In the genomic region with DNA sequence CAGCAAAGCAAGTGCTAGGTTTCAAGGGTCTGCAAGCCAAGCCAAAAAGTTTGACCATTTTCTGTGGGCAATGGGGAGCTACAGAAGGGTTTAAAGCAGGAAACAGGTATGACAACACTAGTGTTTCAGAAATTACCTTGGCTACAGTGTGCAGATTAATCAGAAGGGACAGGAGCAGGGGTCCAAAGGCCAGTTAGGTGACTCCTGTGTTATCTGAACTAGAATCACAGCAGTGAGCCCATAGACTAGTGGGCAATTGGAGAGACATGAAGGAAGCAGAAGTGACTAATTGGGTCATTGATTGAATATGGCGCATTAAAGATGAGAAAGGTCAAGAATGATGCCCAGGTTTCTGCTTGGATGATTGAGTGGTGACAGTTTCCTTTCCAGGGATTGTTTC, we compare ENCODE assay signal across 27 cellular contexts. TPM values are rescaled to one million over a fixed set of nuclear protein-coding genes. Genes with fewer than 3 reads are reported as not detected.
DNase-seq lines count a peak whose midpoint lies in the region; ATAC-seq, FAIRE-seq and TF ChIP-seq lines count a peak whose summit lies in the region.
"Had no signal": no experiment of that assay in that cellular context is flagged by ENCODE, and none has a peak within 500 bp of the region (broad histone marks: within the 10 kb centered on the region; RNA-seq: fewer than 3 reads in every experiment).

No MANE protein-coding gene starts in this region.

- no peaks in the 10 kb centered on the region for H3K79me2 ChIP-seq in HepG2 (ENCODE audit: insufficient read depth, low read length)

- H2AK5ac ChIP-seq in IMR-90 (ENCODE audit: low read depth, low read length) = no peak overlapping the region

- peak overlapping the region; percentile 16 for H3K27ac Mint-ChIP-seq in dendritic cell treated with granulocyte-macrophage colony-stimulating factor and Interleukin-4, amounts not matched to agents 40 ng/mL and 50 ng/mL, for 4 days
- H3K27ac Mint-ChIP-seq: CD14-positive monocyte; CD4-positive, alpha-beta T cell had no signal

- H3K79me1 ChIP-seq in IMR-90 (ENCODE audit: low read depth in 1 of 2, low read length in 2 of 2) = no peaks in the 10 kb centered on the region

- in situ Hi-C loops in IMR-90 (cut with MboI; ENCODE audit: low sequenced_read_pairs) = no loop called here
- in situ Hi-C loops in HepG2 (cut with HindIII; ENCODE audit: extremely low pct_ligation_motif_present, low pct_unique_long_range_greater_than_20kb) = no loop called here

- BruUV-seq in IMR-90 (replicated peaks; lab: Mats Ljungman, UMichigan) (no TSS peak), HepG2 (replicated peaks; lab: Mats Ljungman, UMichigan) (no TSS peak)

- H2AFZ ChIP-seq in IMR-90 (replicated peaks; ENCODE audit: low read length, poor library complexity) = no peak overlapping the region
- H2AFZ ChIP-seq in HepG2 (ENCODE audit: low read length) = no peak overlapping the region
- H2AFZ ChIP-seq: GM23248 had no signal

- H3K9ac ChIP-seq in IMR-90 (ENCODE audit: low read depth, low read length) (no peak overlapping the region), HepG2 (ENCODE audit: insufficient read depth, low read depth, low read length) (no peak overlapping the region), subcutaneous abdominal adipose tissue (ENCODE audit: low read length in 5 of 5) (no peak overlapping the region)
- H3K9ac ChIP-seq: BLaER1 treated with 17β-estradiol and CSF1 and Interleukin-3, amounts not matched to agents 10 nM and 100 nM; GM23248 had no signal

- H3K14ac ChIP-seq in IMR-90 (replicated peaks; ENCODE audit: low read depth, low read length) = no peak overlapping the region

- no CpG with 5 or more reads among the region's 1 CpG for WGBS in IMR-90 (ENCODE audit: extremely low coverage in 2 of 2, insufficient read length in 1 of 2), 2 experiments
- 74% methylated on average over 1 of the region's 1 CpG for WGBS in HepG2 (ENCODE audit: low lambda C conversion rate)
- 98% methylated on average over 1 of the region's 1 CpG for WGBS in right cardiac atrium

- H3K4me2 ChIP-seq in IMR-90 (ENCODE audit: low read depth, low read length) (no peak overlapping the region), HepG2 (ENCODE audit: low read depth, low read length) (no peak overlapping the region)
- H3K4me2 ChIP-seq: A549 had no signal

- peaks cover 42% of the 10 kb centered on the region for H3K4me1 Mint-ChIP-seq in dendritic cell treated with granulocyte-macrophage colony-stimulating factor and Interleukin-4, amounts not matched to agents 40 ng/mL and 50 ng/mL, for 4 days (ENCODE audit: low read depth)

- no peak overlapping the region for H4K91ac ChIP-seq in IMR-90 (ENCODE audit: insufficient read depth, low read depth, low read length)

- H3K23ac ChIP-seq in IMR-90 (ENCODE audit: low read depth, low read length) = no peak overlapping the region

- no peak overlapping the region for H2BK120ac ChIP-seq in IMR-90 (ENCODE audit: low read depth, low read length)

- dilution Hi-C loops in IMR-90 (cut with HindIII; ENCODE audit: low sequenced_read_pairs, unreplicated experiment) = no loop called here

- H4K5ac ChIP-seq in IMR-90 (ENCODE audit: low read depth, low read length) = no peak overlapping the region

- H3K27me3 Mint-ChIP-seq in dendritic cell treated with granulocyte-macrophage colony-stimulating factor and Interleukin-4, amounts not matched to agents 40 ng/mL and 50 ng/mL, for 4 days = peaks cover 9% of the 10 kb centered on the region
- H3K27me3 Mint-ChIP-seq: CD4-positive, alpha-beta T cell; CD8-positive, alpha-beta memory T cell had no signal

- no peak overlapping the region for H3K56ac ChIP-seq in IMR-90 (ENCODE audit: extremely low read depth, insufficient read depth, low read length)

- POLR2A ChIA-PET in IMR-90 (lab: Charles Lee; ENCODE audit: unreplicated experiment) (no interaction called here), HepG2 (lab: Yijun Ruan, JAX) (no interaction called here)

- TF ChIP-seq POLR2A in IMR-90 (IDR thresholded peaks at IDR 0.05; ENCODE audit: low read depth, low read length) (no peak), HepG2 (IDR thresholded peaks at IDR 0.05; ENCODE audit: insufficient read depth in 1 of 2, low read depth in 2 of 2, low read length in 2 of 2) (no peak)

- H2BK15ac ChIP-seq in IMR-90 (ENCODE audit: low read depth, low read length) = no peak overlapping the region

- TF ChIP-seq EP300 in HepG2 (IDR thresholded peaks at IDR 0.05; ENCODE audit: low read depth in 2 of 2, low read length in 2 of 2) = no peak
- TF ChIP-seq EP300 in HepG2 (CRISPR knock-in tag; IDR thresholded peaks at IDR 0.05; ENCODE audit: borderline replicate concordance) = no peak

- no peak for ATAC-seq in IMR-90 (ENCODE audit: low read depth)
- ATAC-seq in HepG2 = peak; percentile 65; the same call in 2 of the 3 replicates
- ATAC-seq in right cardiac atrium = no peak
- ATAC-seq: A549, GM12878 had no signal

- H3K36me3 ChIP-seq in IMR-90 (ENCODE audit: control insufficient read depth, insufficient read depth, low read length) (peaks cover 49% of the 10 kb centered on the region; the same call in 1 of the 2 replicates), HepG2 (replicated peaks in 1 of 2; ENCODE audit: control insufficient read depth in 1 of 2, insufficient read depth in 2 of 2, low read length in 2 of 2) (no peaks in the 10 kb centered on the region), subcutaneous abdominal adipose tissue (ENCODE audit: control insufficient read depth in 5 of 5, insufficient read depth in 5 of 5, low read length in 5 of 5) (peaks cover 40 to 91% (median 80%) of the 10 kb centered on the region in 5 donors)
- H3K36me3 ChIP-seq: BE2C; BLaER1 treated with 17β-estradiol and CSF1 and Interleukin-3, amounts not matched to agents 10 nM and 100 nM had no signal

- no peak overlapping the region for H3K4ac ChIP-seq in IMR-90 (ENCODE audit: low read depth, low read length)

- H3K18ac ChIP-seq in IMR-90 (ENCODE audit: low read depth, low read length) = no peak overlapping the region

- no peak overlapping the region for H3K4me3 ChIP-seq in IMR-90 (ENCODE audit: insufficient read depth, low read depth, low read length)
- no peak overlapping the region for H3K4me3 ChIP-seq in HepG2 (replicated peaks in 1 of 3; ENCODE audit: insufficient read depth in 1 of 3, low read depth in 2 of 3, low read length in 3 of 3)
- no peak overlapping the region for H3K4me3 ChIP-seq in subcutaneous abdominal adipose tissue (ENCODE audit: low read depth in 1 of 5, low read length in 5 of 5)
- no peak overlapping the region for H3K4me3 ChIP-seq in right cardiac atrium (ENCODE audit: low read length)
- H3K4me3 ChIP-seq: A549; BLaER1 treated with 17β-estradiol and CSF1 and Interleukin-3, amounts not matched to agents 10 nM and 100 nM; GM12878; GM23248 had no signal

- TF ChIP-seq CTCF in IMR-90 (conservative IDR thresholded peaks at IDR 0.05; ENCODE audit: low read depth, low read length) (no peak), HepG2 (CRISPR knock-in tag; IDR thresholded peaks at IDR 0.05) (no peak)

- intact Hi-C loops in IMR-90 (cut with micrococcal nuclease) = no loop called here
- intact Hi-C loops in dendritic cell treated with granulocyte-macrophage colony-stimulating factor and Interleukin-4, amounts not matched to agents 40 ng/mL and 50 ng/mL, for 4 days (cut with micrococcal nuclease) = no loop called here
- intact Hi-C loops in HepG2 (cut with micrococcal nuclease; ENCODE audit: unreplicated experiment) = no loop called here
- intact Hi-C loops in right cardiac atrium (cut with DNase I) = no loop called here

- no peak for FAIRE-seq in HepG2 (lab: Jason Lieb, UNC)
- FAIRE-seq: A549, D721Med, GM12878, GM19239, H1 had no signal

- CTCF ChIA-PET in IMR-90 (lab: Yijun Ruan, JAX) (no interaction called here), HepG2 (lab: Yijun Ruan, JAX; ENCODE audit: low intra/inter-chr PET ratio, low total read pairs) (no interaction called here)

- TF ChIP-seq RAD21 in IMR-90 (IDR thresholded peaks at IDR 0.05; ENCODE audit: low read length) = no peak
- no peak for TF ChIP-seq RAD21 in HepG2 (CRISPR knock-in tag; IDR thresholded peaks at IDR 0.05)

- no peak overlapping the region for H2BK5ac ChIP-seq in IMR-90 (ENCODE audit: low read depth, low read length, poor library complexity, severe bottlenecking)

- H3K27me3 ChIP-seq in IMR-90 (ENCODE audit: control insufficient read depth, insufficient read depth, low read length) (no peaks in the 10 kb centered on the region), HepG2 (ENCODE audit: control insufficient read depth in 1 of 2, insufficient read depth in 2 of 2, low read length in 2 of 2) (no peaks in the 10 kb centered on the region; a peak in 2 of 5 replicates), subcutaneous abdominal adipose tissue (ENCODE audit: control insufficient read depth in 5 of 5, insufficient read depth in 4 of 5, low read length in 5 of 5) (no peaks in the 10 kb centered on the region), right cardiac atrium (ENCODE audit: control insufficient read depth, insufficient read depth) (no peaks in the 10 kb centered on the region)
- H3K27me3 ChIP-seq: BLaER1 treated with 17β-estradiol and CSF1 and Interleukin-3, amounts not matched to agents 10 nM and 100 nM had no signal

- peak overlapping the region; percentile 33; the same call in 1 of the 2 replicates for H2BK20ac ChIP-seq in IMR-90 (ENCODE audit: low read depth, low read length)

- H3K4me1 ChIP-seq in IMR-90 (ENCODE audit: control insufficient read depth, insufficient read depth, low read length) (peaks cover 6% of the 10 kb centered on the region), HepG2 (ENCODE audit: insufficient read depth, low read length) (no peaks in the 10 kb centered on the region), subcutaneous abdominal adipose tissue (ENCODE audit: control insufficient read depth in 5 of 5, insufficient read depth in 5 of 5, low read length in 5 of 5) (peaks cover 5 to 32% (median 23%) of the 10 kb centered on the region in 5 donors), right cardiac atrium (ENCODE audit: control insufficient read depth, insufficient read depth, low read length) (peaks cover 4% of the 10 kb centered on the region)
- H3K4me1 ChIP-seq: A549, BE2C had no signal

- H3K9me1 ChIP-seq in IMR-90 (ENCODE audit: insufficient read depth, low read length) = no peaks in the 10 kb centered on the region; the same call in none of the 2 replicates

- H3K4me3 Mint-ChIP-seq in dendritic cell treated with granulocyte-macrophage colony-stimulating factor and Interleukin-4, amounts not matched to agents 40 ng/mL and 50 ng/mL, for 4 days = no peak overlapping the region
- H3K4me3 Mint-ChIP-seq: CD4-positive, alpha-beta T cell; CD8-positive, alpha-beta memory T cell had no signal

- no peak overlapping the region for H2AK9ac ChIP-seq in IMR-90 (replicated peaks; ENCODE audit: low read depth, low read length, poor library complexity)

- H3K27ac ChIP-seq in IMR-90 (ENCODE audit: insufficient read depth, low read length) = no peak overlapping the region
- no peak overlapping the region for H3K27ac ChIP-seq in HepG2 (ENCODE audit: extremely low read length, insufficient read depth, low read length)
- H3K27ac ChIP-seq in subcutaneous abdominal adipose tissue (ENCODE audit: low read depth, low read length) = peak overlapping the region; percentile 45
- H3K27ac ChIP-seq in right cardiac atrium (ENCODE audit: low read length) = no peak overlapping the region
- H3K27ac ChIP-seq: A549; BLaER1 treated with 17β-estradiol and CSF1 and Interleukin-3, amounts not matched to agents 10 nM and 100 nM; GM23248 had no signal

- H3K9me3 ChIP-seq in IMR-90 (ENCODE audit: control insufficient read depth, insufficient read depth, low read length) (no peaks in the 10 kb centered on the region), HepG2 (ENCODE audit: low read length) (no peaks in the 10 kb centered on the region), subcutaneous abdominal adipose tissue (ENCODE audit: control insufficient read depth in 5 of 5, low read length in 5 of 5) (no peaks in the 10 kb centered on the region), right cardiac atrium (ENCODE audit: control insufficient read depth, low read length) (no peaks in the 10 kb centered on the region)
- H3K9me3 ChIP-seq: A549; BE2C; BLaER1 treated with 17β-estradiol and CSF1 and Interleukin-3, amounts not matched to agents 10 nM and 100 nM had no signal

- H3K36me3 Mint-ChIP-seq in dendritic cell treated with granulocyte-macrophage colony-stimulating factor and Interleukin-4, amounts not matched to agents 40 ng/mL and 50 ng/mL, for 4 days (ENCODE audit: low read depth) = no peaks in the 10 kb centered on the region

- H3K9me3 Mint-ChIP-seq in dendritic cell treated with granulocyte-macrophage colony-stimulating factor and Interleukin-4, amounts not matched to agents 40 ng/mL and 50 ng/mL, for 4 days = no peaks in the 10 kb centered on the region
- H3K9me3 Mint-ChIP-seq: CD4-positive, alpha-beta T cell; CD8-positive, alpha-beta memory T cell had no signal

- H4K8ac ChIP-seq in IMR-90 (ENCODE audit: low read depth in 2 of 2, low read length in 2 of 2) = no peak overlapping the region

- H4K20me1 ChIP-seq in IMR-90 (ENCODE audit: insufficient read depth, low read length) = no peaks in the 10 kb centered on the region
- H4K20me1 ChIP-seq in HepG2 (ENCODE audit: insufficient read depth, low read length) = no peaks in the 10 kb centered on the region
- H4K20me1 ChIP-seq: BLaER1 treated with 17β-estradiol and CSF1 and Interleukin-3, amounts not matched to agents 10 nM and 100 nM had no signal

- DNase-seq in IMR-90 = no peak
- peak; percentile 7 for DNase-seq in HepG2 (ENCODE audit: low spot score)
- no peak for DNase-seq in cerebellar nuclear complex (lab: John Stamatoyannopoulos, UW)
- no peak for DNase-seq in right cardiac atrium
- DNase-seq in stimulated activated CD4-positive, alpha-beta T cell treated with anti-CD3 and anti-CD28 coated beads, Interleukin-15, amount 100 ng/mL, for 24 hours = no peak
- DNase-seq: 8988T; ACHN; AML-193; BE2C; CD4-positive, alpha-beta T cell; CD8-positive, alpha-beta memory T cell; DMS 273 treated with DMSO at 0.1 percent for 48 hours; DMS79; EL; GDM1; GM23248; H7; HCEC 1CT had no signal

RNA-seq across cellular contexts. Expression of gene TGFBR1, which starts 41.4 kb away (rescaled TPM):
- total RNA-seq in IMR-90 (2012; rRNA removed) = 57.8 and 75.3 TPM in 2 replicates
- 10.2 and 15.1 TPM in 2 replicates for polyA plus RNA-seq in IMR-90 (2012; rRNA removed)
- polyA plus RNA-seq in IMR-90 (2012; cell fraction: cytosol; rRNA removed) = 7.8 and 11.8 TPM in 2 replicates
- polyA plus RNA-seq in IMR-90 (2012; cell fraction: nucleus; rRNA removed; ENCODE audit: low replicate concordance) = 1.8 and 11.2 TPM in 2 replicates
- total RNA-seq in HepG2 (2016; rRNA removed; fragmentation: Illumina TruSeq; extraction: Trizol) = 21.2 and 23.9 TPM in 2 replicates
- 5.6 and 5.9 TPM in 2 replicates for total RNA-seq in HepG2 (2016; cell fraction: cytosol; rRNA removed; fragmentation: Illumina TruSeq; extraction: Trizol; ENCODE audit: low read depth)
- 18.4 and 22.1 TPM in 2 replicates for total RNA-seq in HepG2 (2016; cell fraction: insoluble cytoplasmic fraction; rRNA removed; fragmentation: Illumina TruSeq; extraction: Trizol)
- total RNA-seq in HepG2 (2016; cell fraction: membrane; rRNA removed; fragmentation: Illumina TruSeq; extraction: Trizol) = 14.2 and 17.5 TPM in 2 replicates
- 21.2 and 24.6 TPM in 2 replicates for total RNA-seq in HepG2 (2016; cell fraction: nucleus; rRNA removed; fragmentation: Illumina TruSeq; extraction: Trizol)
- polyA plus RNA-seq in HepG2 (2011; rRNA removed) = 16.8 and 16.9 TPM in 2 replicates
- polyA plus RNA-seq in HepG2 (2011; cell fraction: cytosol; rRNA removed) = 7.4 and 11.8 TPM in 2 replicates
- polyA plus RNA-seq in HepG2 (2011; cell fraction: nucleus; rRNA removed) = 5.4 and 6.2 TPM in 2 replicates
- polyA plus RNA-seq in HepG2 (2012) = 10.1 and 10.7 TPM in 2 replicates
- 0.79 and 1.2 TPM in 2 replicates for polyA plus RNA-seq in HepG2 (2016; cell fraction: cytosol; fragmentation: Illumina TruSeq; extraction: Trizol; ENCODE audit: low read depth)
- polyA plus RNA-seq in HepG2 (2016; cell fraction: insoluble cytoplasmic fraction; fragmentation: Illumina TruSeq; extraction: Trizol; ENCODE audit: low read depth) = 10.0 and 10.3 TPM in 2 replicates
- polyA plus RNA-seq in HepG2 (2016; cell fraction: membrane; fragmentation: Illumina TruSeq; extraction: Trizol; ENCODE audit: low read depth) = 3.4 and 3.9 TPM in 2 replicates
- 16.7 and 17.0 TPM in 2 replicates for polyA plus RNA-seq in HepG2 (2016; cell fraction: nucleus; fragmentation: Illumina TruSeq; extraction: Trizol; ENCODE audit: insufficient read depth, low read depth)
- 103 and 225 TPM in 2 replicates for polyA minus RNA-seq in HepG2 (2011; rRNA and poly(A)+ RNA removed; ENCODE audit: low replicate concordance)
- polyA minus RNA-seq in HepG2 (2011; cell fraction: cytosol; rRNA and poly(A)+ RNA removed) = 40.2 and 45.8 TPM in 2 replicates
- polyA minus RNA-seq in HepG2 (2011; cell fraction: nucleus; rRNA and poly(A)+ RNA removed) = 22.3 and 22.5 TPM in 2 replicates
- total RNA-seq in right cardiac atrium = 10 to 100 TPM; 13.3 to 25.8 (median 15.0) TPM
- 4.3 TPM for polyA plus RNA-seq in right cardiac atrium
